Comparison of ENCODE assay signal across 8 cellular contexts in the genomic region with DNA sequence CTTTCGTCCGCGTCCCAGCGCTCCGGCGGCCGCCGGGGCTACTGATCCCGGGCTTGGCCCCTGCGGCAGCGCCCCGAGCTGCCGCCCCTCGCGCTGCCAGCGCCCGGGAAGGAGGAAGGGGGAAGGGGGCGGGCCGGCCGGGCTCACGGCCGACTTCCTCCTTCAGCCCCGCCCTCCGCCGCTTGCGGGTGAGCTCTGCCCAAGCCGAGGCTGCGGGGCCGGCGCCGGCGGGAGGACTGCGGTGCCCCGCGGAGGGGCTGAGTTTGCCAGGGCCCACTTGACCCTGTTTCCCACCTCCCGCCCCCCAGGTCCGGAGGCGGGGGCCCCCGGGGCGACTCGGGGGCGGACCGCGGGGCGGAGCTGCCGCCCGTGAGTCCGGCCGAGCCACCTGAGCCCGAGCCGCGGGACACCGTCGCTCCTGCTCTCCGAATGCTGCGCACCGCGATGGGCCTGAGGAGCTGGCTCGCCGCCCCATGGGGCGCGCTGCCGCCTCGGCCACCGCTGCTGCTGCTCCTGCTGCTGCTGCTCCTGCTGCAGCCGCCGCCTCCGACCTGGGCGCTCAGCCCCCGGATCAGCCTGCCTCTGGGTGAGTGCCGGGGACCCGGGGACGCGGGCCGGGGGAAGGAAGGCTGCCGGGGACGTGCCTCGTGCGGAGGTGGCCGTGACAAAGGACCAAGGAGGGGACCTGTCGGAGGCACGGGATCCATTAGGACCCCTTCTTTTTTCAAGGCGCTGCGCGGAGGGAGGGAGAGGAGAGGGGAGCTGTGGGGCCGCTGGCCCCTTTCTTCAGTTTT. TPM values are rescaled to one million over a fixed set of nuclear protein-coding genes. Genes with fewer than 3 reads are reported as not detected.
DNase-seq lines count a peak whose midpoint lies in the region; ATAC-seq and TF ChIP-seq lines count a peak whose summit lies in the region.

A gene with protein sequence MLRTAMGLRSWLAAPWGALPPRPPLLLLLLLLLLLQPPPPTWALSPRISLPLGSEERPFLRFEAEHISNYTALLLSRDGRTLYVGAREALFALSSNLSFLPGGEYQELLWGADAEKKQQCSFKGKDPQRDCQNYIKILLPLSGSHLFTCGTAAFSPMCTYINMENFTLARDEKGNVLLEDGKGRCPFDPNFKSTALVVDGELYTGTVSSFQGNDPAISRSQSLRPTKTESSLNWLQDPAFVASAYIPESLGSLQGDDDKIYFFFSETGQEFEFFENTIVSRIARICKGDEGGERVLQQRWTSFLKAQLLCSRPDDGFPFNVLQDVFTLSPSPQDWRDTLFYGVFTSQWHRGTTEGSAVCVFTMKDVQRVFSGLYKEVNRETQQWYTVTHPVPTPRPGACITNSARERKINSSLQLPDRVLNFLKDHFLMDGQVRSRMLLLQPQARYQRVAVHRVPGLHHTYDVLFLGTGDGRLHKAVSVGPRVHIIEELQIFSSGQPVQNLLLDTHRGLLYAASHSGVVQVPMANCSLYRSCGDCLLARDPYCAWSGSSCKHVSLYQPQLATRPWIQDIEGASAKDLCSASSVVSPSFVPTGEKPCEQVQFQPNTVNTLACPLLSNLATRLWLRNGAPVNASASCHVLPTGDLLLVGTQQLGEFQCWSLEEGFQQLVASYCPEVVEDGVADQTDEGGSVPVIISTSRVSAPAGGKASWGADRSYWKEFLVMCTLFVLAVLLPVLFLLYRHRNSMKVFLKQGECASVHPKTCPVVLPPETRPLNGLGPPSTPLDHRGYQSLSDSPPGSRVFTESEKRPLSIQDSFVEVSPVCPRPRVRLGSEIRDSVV (plus strand): TSS at position 181 of the 794 bp plus-strand sequence. CDS start 249 bp downstream, at position 430.

- no peaks in the 10 kb centered on the region for H3K27me3 Mint-ChIP-seq in activated T-helper 17 cell treated with anti-CD3 and anti-CD28 coated beads, Interleukin-2, amount 50 U/mL, for 72 hours
- no peaks in the 10 kb centered on the region for H3K27me3 Mint-ChIP-seq in nephron (ENCODE audit: low read depth)

- TF ChIP-seq EP300 in stomach (IDR thresholded peaks at IDR 0.05), result no peak

- peak within 1 kb of the TSS; percentile 87 for H3K27ac Mint-ChIP-seq in activated T-helper 17 cell treated with anti-CD3 and anti-CD28 coated beads, Interleukin-2, amount 50 U/mL, for 72 hours
- peak within 1 kb of the TSS; percentile 74 to 93 (median 93) for H3K27ac Mint-ChIP-seq in nephron

- H3K36me3 Mint-ChIP-seq in activated T-helper 17 cell treated with anti-CD3 and anti-CD28 coated beads, Interleukin-2, amount 50 U/mL, for 72 hours (ENCODE audit: low read depth), result peaks cover 5% of the 10 kb centered on the region
- no peaks in the 10 kb centered on the region for H3K36me3 Mint-ChIP-seq in nephron (ENCODE audit: low read depth)

- H3K4me3 ChIP-seq in Peyer's patch (peak within 1 kb of the TSS; percentile 68 to 96 (median 86)), fibroblast of pulmonary artery (replicated peaks; ENCODE audit: low read depth, low read length) (peak within 1 kb of the TSS; percentile 58), stomach (peak within 1 kb of the TSS; percentile 68 to 94 (median 72))

- DNase-seq in CMK (ENCODE audit: low read depth), result peak; percentile 61
- DNase-seq in Peyer's patch, result peak; percentile 85 to 92 (median 90)
- peak; percentile 35 for DNase-seq in fibroblast of pulmonary artery (ENCODE audit: low read depth)
- peak; percentile 85 for DNase-seq in stomach

- peak; percentile 83 for ATAC-seq in GM19395 (IDR thresholded peaks at IDR 0.05; ENCODE audit: unreplicated experiment)
- ATAC-seq in HG03521 (IDR thresholded peaks at IDR 0.05; ENCODE audit: unreplicated experiment), result peak; percentile 71
- peak; percentile 95 for ATAC-seq in activated T-helper 17 cell treated with anti-CD3 and anti-CD28 coated beads, Interleukin-2, amount 50 U/mL, for 72 hours (replicated peaks)

- H3K27me3 ChIP-seq in Peyer's patch, result no peaks in the 10 kb centered on the region
- no peaks in the 10 kb centered on the region for H3K27me3 ChIP-seq in stomach

- no peaks in the 10 kb centered on the region for H3K9me3 Mint-ChIP-seq in activated T-helper 17 cell treated with anti-CD3 and anti-CD28 coated beads, Interleukin-2, amount 50 U/mL, for 72 hours
- no peaks in the 10 kb centered on the region for H3K9me3 Mint-ChIP-seq in nephron

- TF ChIP-seq CTCF in Peyer's patch (IDR thresholded peaks at IDR 0.05) (peak in 1 of 6 experiments; percentile 6), fibroblast of pulmonary artery (IDR thresholded peaks at IDR 0.05; ENCODE audit: low read length, missing control alignments) (no peak), nephron (IDR thresholded peaks at IDR 0.05; ENCODE audit: unreplicated experiment in 3 of 3) (no peak), stomach (IDR thresholded peaks at IDR 0.05) (peak in 1 of 7 experiments; percentile 1)

- H3K4me3 Mint-ChIP-seq in activated T-helper 17 cell treated with anti-CD3 and anti-CD28 coated beads, Interleukin-2, amount 50 U/mL, for 72 hours, result peak within 1 kb of the TSS; percentile 87
- peak within 1 kb of the TSS; percentile 93 to 94 (median 94) for H3K4me3 Mint-ChIP-seq in nephron

- TF ChIP-seq POLR2A in Peyer's patch (IDR thresholded peaks at IDR 0.05) (peak; percentile 69 to 71), stomach (IDR thresholded peaks at IDR 0.05) (no peak)

- WGBS in stomach, 5 donors, result 0 to 1% (median 1%) methylated on average over 9 to 85 of the region's 86 CpGs

- H3K9me3 ChIP-seq in Peyer's patch (no peaks in the 10 kb centered on the region), stomach (no peaks in the 10 kb centered on the region)

- peaks cover 11% of the 10 kb centered on the region for H3K4me1 Mint-ChIP-seq in activated T-helper 17 cell treated with anti-CD3 and anti-CD28 coated beads, Interleukin-2, amount 50 U/mL, for 72 hours
- peaks cover 18% of the 10 kb centered on the region for H3K4me1 Mint-ChIP-seq in nephron

- H3K27ac ChIP-seq in Peyer's patch (peak within 1 kb of the TSS; percentile 84 to 94 (median 88)), stomach (peak within 1 kb of the TSS; percentile 78 to 92 (median 85))

- H3K36me3 ChIP-seq in Peyer's patch (peaks cover 0 to 16% (median 0%) of the 10 kb centered on the region in 3 donors), stomach (peaks cover 0 to 28% (median 16%) of the 10 kb centered on the region in 4 donors)

- intact Hi-C loops in stomach (cut with DNase I; ENCODE audit: low total_unique reads), result no loop called here

- H3K4me1 ChIP-seq in Peyer's patch (peaks cover 0 to 35% (median 11%) of the 10 kb centered on the region in 4 donors), stomach (peaks cover 30 to 74% (median 54%) of the 10 kb centered on the region in 4 donors)

RNA-seq across cellular contexts. Expression of the gene that starts here (rescaled TPM):
- total RNA-seq in Peyer's patch (100 to 1,000 TPM in 2 of 4 donors, 10 to 100 TPM in 2; 63.2 to 147 (median 91.3) TPM), stomach (100 to 1,000 TPM in 1 of 5 donors, 10 to 100 TPM in 4; 37.9 to 199 (median 54.0) TPM)
- 10 to 100 TPM; 17.3 to 49.1 TPM for total RNA-seq in activated T-helper 17 cell treated with anti-CD3 and anti-CD28 coated beads, Interleukin-2, amount 50 U/mL, for 72 hours
- polyA plus RNA-seq in stomach, result 10 to 100 TPM; 11.3 to 81.4 (median 17.2) TPM

Comparison
In these comparisons a context has a peak if more than half of its experiments do, and no peak if none do; other contexts are left out.
1. Peak in every context shown above with its lines: DNase-seq, ATAC-seq, H3K4me3 ChIP-seq and H3K27ac ChIP-seq.
2. DNase-seq: peak in every context shown above with its lines; median percentile 90 in Peyer's patch; 85 in stomach; 61 in CMK; 35 in fibroblast of pulmonary artery.
3. POLR2A ChIP-seq: peak in Peyer's patch (2 of 2); none in stomach (0 of 4).